8 cellular contexts compared by ENCODE assay signal in genomic region chr14:24307575-24308341, GRCh38. TPM values are rescaled to one million over a fixed set of nuclear protein-coding genes. Genes with fewer than 3 reads are reported as not detected.
DNase-seq lines count a peak whose midpoint lies in the region; ATAC-seq and TF ChIP-seq lines count a peak whose summit lies in the region.

Gene CIDEB, minus strand, starts transcription at chr14:24307977. Its CDS starts 119 bp downstream, at chr14:24307858.

- peaks cover 15% of the 10 kb centered on the region for H3K4me1 Mint-ChIP-seq in progenitor cell of endocrine pancreas (ENCODE audit: low read depth)

- H3K27me3 Mint-ChIP-seq in progenitor cell of endocrine pancreas, result no peaks in the 10 kb centered on the region

- H3K4me3 ChIP-seq in KMS-11 (IDR thresholded peaks at IDR 0.05; ENCODE audit: insufficient read depth, low read depth, low read length) (no peak within 1 kb of the TSS), adipocyte (ENCODE audit: low read length) (no peak within 1 kb of the TSS), cardiac muscle cell (no peak within 1 kb of the TSS)

- no peaks in the 10 kb centered on the region for H3K36me3 ChIP-seq in KMS-11 (ENCODE audit: insufficient read depth)
- H3K36me3 ChIP-seq in adipocyte (ENCODE audit: control insufficient read depth, insufficient read depth, low read length, severe bottlenecking), result peaks cover 43% of the 10 kb centered on the region
- peaks cover 21% of the 10 kb centered on the region for H3K36me3 ChIP-seq in cardiac muscle cell

- H3K4me1 ChIP-seq in KMS-11 (ENCODE audit: low read depth, poor library complexity, severe bottlenecking) (peaks cover 32% of the 10 kb centered on the region), adipocyte (ENCODE audit: control insufficient read depth, insufficient read depth, low read length) (peaks cover 22% of the 10 kb centered on the region), cardiac muscle cell (ENCODE audit: low read depth) (no peaks in the 10 kb centered on the region)

- H3K9me3 ChIP-seq in adipocyte (ENCODE audit: control insufficient read depth, low read length), result no peaks in the 10 kb centered on the region
- H3K9me3 ChIP-seq in cardiac muscle cell (ENCODE audit: low read depth), result no peaks in the 10 kb centered on the region

- peaks cover 11% of the 10 kb centered on the region for H3K36me3 Mint-ChIP-seq in progenitor cell of endocrine pancreas (ENCODE audit: insufficient read depth)

- H3K9ac ChIP-seq in KMS-11, result no peak within 1 kb of the TSS
- H3K9ac ChIP-seq in adipocyte (ENCODE audit: low read length), result no peak within 1 kb of the TSS

- ATAC-seq in GM19328 (IDR thresholded peaks at IDR 0.05; ENCODE audit: unreplicated experiment), result no peak

- H4K20me1 ChIP-seq in KMS-11 (ENCODE audit: insufficient read depth), result no peaks in the 10 kb centered on the region

- peaks cover 9% of the 10 kb centered on the region; the same call in 1 of the 2 replicates for H3K79me2 ChIP-seq in KMS-11 (ENCODE audit: insufficient read depth, low read depth)

- H3K27ac ChIP-seq in KMS-11 (no peak within 1 kb of the TSS; the same call in 1 of the 2 replicates), cardiac muscle cell (no peak within 1 kb of the TSS)

- H3K27me3 ChIP-seq in KMS-11 (ENCODE audit: insufficient read depth, low read depth) (no peaks in the 10 kb centered on the region), adipocyte (replicated peaks; ENCODE audit: control insufficient read depth, insufficient read depth, low read length) (no peaks in the 10 kb centered on the region), cardiac muscle cell (no peaks in the 10 kb centered on the region)

- TF ChIP-seq CTCF in KMS-11 (conservative IDR thresholded peaks at IDR 0.05; ENCODE audit: low read depth, low read length), result peak; percentile 84
- TF ChIP-seq CTCF in cardiac muscle cell (IDR thresholded peaks at IDR 0.05; ENCODE audit: low read depth, low read length), result peak; percentile 98
- peak; percentile 98 for TF ChIP-seq CTCF in progenitor cell of endocrine pancreas (IDR thresholded peaks at IDR 0.05; ENCODE audit: unreplicated experiment)

- H2AFZ ChIP-seq in KMS-11 (ENCODE audit: low read depth), result no peak within 1 kb of the TSS

- peak within 1 kb of the TSS; percentile 36 for H3K4me3 Mint-ChIP-seq in progenitor cell of endocrine pancreas (ENCODE audit: low read depth)

- H3K27ac Mint-ChIP-seq in progenitor cell of endocrine pancreas, result peak within 1 kb of the TSS; percentile 73

- H3K9me3 Mint-ChIP-seq in progenitor cell of endocrine pancreas (ENCODE audit: low read depth), result no peaks in the 10 kb centered on the region

- DNase-seq in DMS 273 (lab: John Stamatoyannopoulos, UW; ENCODE audit: unreplicated experiment) (peak; percentile 75), DMS 273 treated with DMSO at 0.1 percent for 48 hours (lab: John Stamatoyannopoulos, UW) (no peak), SW480 (ENCODE audit: low spot score) (peak; percentile 41), adipocyte (ENCODE audit: low read depth) (peak; percentile 84), cardiac muscle cell (ENCODE audit: low read depth in 1 of 2, low spot score in 1 of 2) (peak; percentile 63 to 66), progenitor cell of endocrine pancreas (ENCODE audit: low spot score, unreplicated experiment) (peak; percentile 55)

- H3K4me2 ChIP-seq in KMS-11, result peak within 1 kb of the TSS; percentile 3; the same call in 1 of the 2 replicates

RNA-seq across cellular contexts. Expression of gene CIDEB, which starts in this region (rescaled TPM):
- total RNA-seq in cardiac muscle cell (not detected in 2 replicates), progenitor cell of endocrine pancreas (1.9 and 3.0 TPM in 2 replicates)
- not detected in 2 replicates for polyA plus RNA-seq in cardiac muscle cell

Comparison
In these comparisons a context has a peak if more than half of its experiments do, and no peak if none do; other contexts are left out.
1. Peak in DNase-seq in cardiac muscle cell; RNA of the gene not detected or under 1 TPM.